Comparison of ENCODE assay signal across 10 cellular contexts in genomic region chr10:14736600-14737081, GRCh38. TPM values are rescaled to one million over a fixed set of nuclear protein-coding genes. Genes with fewer than 3 reads are reported as not detected.
DNase-seq lines count a peak whose midpoint lies in the region; ATAC-seq and TF ChIP-seq lines count a peak whose summit lies in the region.
"Had no signal": no experiment of that assay in that cellular context is flagged by ENCODE, and none has a peak within 500 bp of the region (broad histone marks: within the 10 kb centered on the region; RNA-seq: fewer than 3 reads in every experiment).

No MANE protein-coding gene starts in this region.

- TF ChIP-seq CTCF in esophagus muscularis mucosa (IDR thresholded peaks at IDR 0.05): no peak
- no peak for TF ChIP-seq CTCF in neural crest cell (conservative IDR thresholded peaks at IDR 0.05)

- H3K27me3 Mint-ChIP-seq in neural crest cell (ENCODE audit: low read depth): no peaks in the 10 kb centered on the region
- H3K27me3 Mint-ChIP-seq in activated CD8-positive, alpha-beta memory T cell treated with anti-CD3 and anti-CD28 coated beads, Interleukin-2, amount 10 ng/mL, durations not matched to agents 7 days and 5 days: no peaks in the 10 kb centered on the region

- no peaks in the 10 kb centered on the region for H3K27me3 ChIP-seq in BLaER1 treated with 17β-estradiol and CSF1 and Interleukin-3, amounts not matched to agents 10 nM and 100 nM
- H3K27me3 ChIP-seq in esophagus muscularis mucosa: no peaks in the 10 kb centered on the region

- 16% methylated on average over 4 of the region's 4 CpGs for WGBS in esophagus muscularis mucosa

- ATAC-seq in HG03108 (IDR thresholded peaks at IDR 0.05; ENCODE audit: unreplicated experiment): no peak
- no peak for ATAC-seq in HG02763 (IDR thresholded peaks at IDR 0.05; ENCODE audit: unreplicated experiment)
- ATAC-seq in activated CD8-positive, alpha-beta memory T cell treated with anti-CD3 and anti-CD28 coated beads, Interleukin-2, amount 10 ng/mL, durations not matched to agents 7 days and 5 days: no peak
- ATAC-seq: K562 had no signal

- peak overlapping the region in 3 of 10 experiments; percentile 5 to 19 (median 7); a peak in 1 of 20 replicates for H3K4me3 ChIP-seq in BLaER1 treated with 17β-estradiol and CSF1 and Interleukin-3, amounts not matched to agents 10 nM and 100 nM
- no peak overlapping the region for H3K4me3 ChIP-seq in esophagus muscularis mucosa
- H3K4me3 ChIP-seq: K562 had no signal

- H3K27ac Mint-ChIP-seq in neural crest cell (ENCODE audit: unreplicated experiment): peak overlapping the region; percentile 94
- H3K27ac Mint-ChIP-seq in activated CD8-positive, alpha-beta memory T cell treated with anti-CD3 and anti-CD28 coated beads, Interleukin-2, amount 10 ng/mL, durations not matched to agents 7 days and 5 days: no peak overlapping the region

- H3K4me1 ChIP-seq in BLaER1 treated with 17β-estradiol and CSF1 and Interleukin-3, amounts not matched to agents 10 nM and 100 nM: peaks cover 55 to 74% (median 71%) of the 10 kb centered on the region in 10 experiments
- peaks cover 31 to 39% (median 34%) of the 10 kb centered on the region in 4 donors for H3K4me1 ChIP-seq in esophagus muscularis mucosa

- peak overlapping the region; percentile 3 for H3K4me3 Mint-ChIP-seq in neural crest cell
- no peak overlapping the region for H3K4me3 Mint-ChIP-seq in activated CD8-positive, alpha-beta memory T cell treated with anti-CD3 and anti-CD28 coated beads, Interleukin-2, amount 10 ng/mL, durations not matched to agents 7 days and 5 days

- no peak for TF ChIP-seq POLR2A in esophagus muscularis mucosa (IDR thresholded peaks at IDR 0.05; ENCODE audit: low read depth)

- peak overlapping the region; percentile 64 to 92 (median 81) for H3K4me2 ChIP-seq in BLaER1 treated with 17β-estradiol and CSF1 and Interleukin-3, amounts not matched to agents 10 nM and 100 nM

- H4K20me1 ChIP-seq in BLaER1 treated with 17β-estradiol and CSF1 and Interleukin-3, amounts not matched to agents 10 nM and 100 nM: no peaks in the 10 kb centered on the region

- H3K9me3 Mint-ChIP-seq in neural crest cell: peaks cover 12% of the 10 kb centered on the region
- H3K9me3 Mint-ChIP-seq in activated CD8-positive, alpha-beta memory T cell treated with anti-CD3 and anti-CD28 coated beads, Interleukin-2, amount 10 ng/mL, durations not matched to agents 7 days and 5 days (ENCODE audit: low read depth): no peaks in the 10 kb centered on the region

- DNase-seq in NCI-H1694 treated with DMSO at 0.1 percent for 48 hours (lab: John Stamatoyannopoulos, UW) (peak; percentile 78), esophagus muscularis mucosa (ENCODE audit: extremely low spot score) (peak; percentile 62), neural crest cell (ENCODE audit: low read depth, low spot score) (no peak), DMS53 (lab: John Stamatoyannopoulos, UW) (no peak)
- DNase-seq in activated CD8-positive, alpha-beta memory T cell treated with anti-CD3 and anti-CD28 coated beads, Interleukin-2, amount 10 ng/mL, durations not matched to agents 7 days and 5 days: no peak
- DNase-seq: DND-41 had no signal

- H3K36me3 Mint-ChIP-seq in neural crest cell (ENCODE audit: low read depth): no peaks in the 10 kb centered on the region
- H3K36me3 Mint-ChIP-seq in activated CD8-positive, alpha-beta memory T cell treated with anti-CD3 and anti-CD28 coated beads, Interleukin-2, amount 10 ng/mL, durations not matched to agents 7 days and 5 days: no peaks in the 10 kb centered on the region

- H3K27ac ChIP-seq in BLaER1 treated with 17β-estradiol and CSF1 and Interleukin-3, amounts not matched to agents 10 nM and 100 nM: peak overlapping the region; percentile 51 to 97 (median 92); a peak in 20 of 22 replicates
- H3K27ac ChIP-seq in esophagus muscularis mucosa (replicated peaks in 1 of 4): peak overlapping the region; percentile 40 to 70 (median 58)

- intact Hi-C loops in esophagus muscularis mucosa (cut with DNase I): no loop called here

- TF ChIP-seq EP300 in esophagus muscularis mucosa (IDR thresholded peaks at IDR 0.05): no peak

- peak overlapping the region; percentile 32 to 85 (median 79); a peak in 19 of 22 replicates for H3K9ac ChIP-seq in BLaER1 treated with 17β-estradiol and CSF1 and Interleukin-3, amounts not matched to agents 10 nM and 100 nM

- H3K36me3 ChIP-seq in BLaER1 treated with 17β-estradiol and CSF1 and Interleukin-3, amounts not matched to agents 10 nM and 100 nM: no peaks in the 10 kb centered on the region; a peak in 1 of 22 replicates
- no peaks in the 10 kb centered on the region for H3K36me3 ChIP-seq in esophagus muscularis mucosa

- H3K9me3 ChIP-seq in BLaER1 treated with 17β-estradiol and CSF1 and Interleukin-3, amounts not matched to agents 10 nM and 100 nM (replicated peaks in 1 of 11): peaks cover 0 to 35% (median 20%) of the 10 kb centered on the region in 11 experiments; a peak in 18 of 22 replicates
- no peaks in the 10 kb centered on the region for H3K9me3 ChIP-seq in esophagus muscularis mucosa

- CTCF ChIA-PET in activated CD8-positive, alpha-beta memory T cell treated with anti-CD3 and anti-CD28 coated beads, Interleukin-2, amount 10 ng/mL, durations not matched to agents 7 days and 5 days (lab: Charles Lee): no interaction called here

- H3K4me1 Mint-ChIP-seq in neural crest cell: peaks cover 20% of the 10 kb centered on the region
- H3K4me1 Mint-ChIP-seq in activated CD8-positive, alpha-beta memory T cell treated with anti-CD3 and anti-CD28 coated beads, Interleukin-2, amount 10 ng/mL, durations not matched to agents 7 days and 5 days: no peaks in the 10 kb centered on the region

RNA-seq across cellular contexts. Expression of gene FAM107B, which starts 38.1 kb away (rescaled TPM):
- total RNA-seq in esophagus muscularis mucosa (10 to 100 TPM in 2 of 4 donors, 1 to 10 TPM in 2; 7.5 to 14.1 (median 9.4) TPM), neural crest cell (39.0 and 45.9 TPM in 2 replicates)
- 100 to 1,000 TPM; 114 to 208 TPM for total RNA-seq in activated CD8-positive, alpha-beta memory T cell treated with anti-CD3 and anti-CD28 coated beads, Interleukin-2, amount 10 ng/mL, durations not matched to agents 7 days and 5 days

Comparison
In these comparisons a context has a peak if more than half of its experiments do, and no peak if none do; other contexts are left out.
1. DNase-seq: peak in NCI-H1694 treated with DMSO at 0.1 percent for 48 hours (single experiment) and esophagus muscularis mucosa (single experiment); none in neural crest cell (single experiment), activated CD8-positive, alpha-beta memory T cell treated with anti-CD3 and anti-CD28 coated beads, Interleukin-2, amount 10 ng/mL, durations not matched to agents 7 days and 5 days (single experiment) and DMS53 (single experiment).